ENCODE assay signal across 10 cellular contexts in the genomic region with DNA sequence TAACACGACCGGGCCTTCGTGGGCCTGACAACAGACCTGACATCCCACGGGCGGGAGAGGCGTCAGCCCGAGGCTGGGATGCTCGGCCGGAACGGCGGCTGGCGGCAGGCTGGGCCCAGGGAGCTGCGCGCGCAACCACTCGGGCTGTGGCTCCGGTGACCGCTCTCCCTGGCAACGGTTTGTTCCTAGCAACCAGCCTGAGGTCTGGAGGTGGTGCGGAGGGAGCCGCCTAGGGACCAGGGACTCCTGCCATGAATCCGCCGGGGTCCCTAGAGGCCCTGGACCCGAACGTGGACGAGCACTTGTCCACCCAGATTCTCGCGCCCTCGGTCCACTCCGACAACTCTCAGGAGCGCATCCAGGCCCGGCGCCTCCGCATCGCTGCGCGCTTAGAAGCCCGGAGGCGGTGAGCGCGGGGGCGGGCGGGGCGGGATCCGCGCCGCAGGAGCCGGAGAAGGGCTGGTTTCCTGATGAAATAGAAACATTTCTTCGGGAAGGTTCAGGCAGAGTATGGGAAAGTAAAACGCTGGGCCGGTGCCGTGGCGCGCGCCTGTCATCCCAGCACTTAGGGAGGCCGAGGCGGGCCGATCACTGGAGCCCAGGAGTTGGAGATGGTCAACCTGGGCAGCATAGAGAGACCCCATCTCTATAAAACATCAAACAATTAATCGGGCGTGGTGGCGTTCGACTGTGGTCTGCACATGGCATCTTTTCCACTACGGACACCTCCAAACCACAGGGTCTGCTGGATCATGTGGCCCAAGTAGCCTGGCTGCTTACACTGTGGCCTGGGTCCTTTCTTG.
DNase-seq lines count a peak whose midpoint lies in the region; ATAC-seq and TF ChIP-seq lines count a peak whose summit lies in the region.
"Had no signal": no experiment of that assay in that cellular context is flagged by ENCODE, and none has a peak within 500 bp of the region (broad histone marks: within the 10 kb centered on the region; RNA-seq: fewer than 3 reads in every experiment).

A gene (plus strand): TSS at position 182 of the 803 bp plus-strand sequence. CDS start 70 bp downstream, at position 252.

- no peak for ATAC-seq in GM18519 (IDR thresholded peaks at IDR 0.05; ENCODE audit: low FRiP score, unreplicated experiment)
- ATAC-seq in HG03460 (IDR thresholded peaks at IDR 0.05; ENCODE audit: unreplicated experiment) = no peak

- H3K9ac ChIP-seq in iPS-18a (ENCODE audit: low read length) = peak within 1 kb of the TSS; percentile 55

- H3K4me3 ChIP-seq in cardiac fibroblast (replicated peaks in 1 of 2; ENCODE audit: low read depth in 2 of 2, low read length in 2 of 2) = peak within 1 kb of the TSS; percentile 48 to 54
- H3K4me3 ChIP-seq in iPS-18a (ENCODE audit: low read length) = peak within 1 kb of the TSS; percentile 62
- peak within 1 kb of the TSS; percentile 47 for H3K4me3 ChIP-seq in skeletal muscle cell (ENCODE audit: low read depth, low read length)

- no peaks in the 10 kb centered on the region for H3K4me1 ChIP-seq in iPS-18a (ENCODE audit: control insufficient read depth, low read depth, low read length)

- no peaks in the 10 kb centered on the region for H3K36me3 ChIP-seq in iPS-18a (ENCODE audit: control insufficient read depth, low read depth, low read length)

- H3K9me3 ChIP-seq in iPS-18a (ENCODE audit: control insufficient read depth, low read depth, low read length) = no peaks in the 10 kb centered on the region

- DNase-seq in activated CD8-positive, alpha-beta memory T cell treated with anti-CD3 and anti-CD28 coated beads, Interleukin-2, amount 50 U/mL, for 48 hours = peak; percentile 70
- DNase-seq in activated CD8-positive, alpha-beta memory T cell treated with anti-CD3 and anti-CD28 coated beads, Interleukin-2, amount 50 U/mL, for 4 hours = no peak
- DNase-seq in NCI-H2227 (lab: John Stamatoyannopoulos, UW; ENCODE audit: unreplicated experiment) = peak; percentile 95
- peak; percentile 76 to 77 for DNase-seq in cardiac fibroblast (ENCODE audit: low read depth in 2 of 2)
- peak; percentile 23 for DNase-seq in skeletal muscle cell (ENCODE audit: low read depth)
- DNase-seq: DND-41 had no signal

- no peak within 1 kb of the TSS for H3K27ac ChIP-seq in iPS-18a (ENCODE audit: low read length)
- H3K27ac ChIP-seq: VCaP had no signal

- TF ChIP-seq CTCF in cardiac fibroblast (IDR thresholded peaks at IDR 0.05; ENCODE audit: low read depth, low read length) = no peak

- H3K27me3 ChIP-seq in iPS-18a (ENCODE audit: control insufficient read depth, insufficient read depth, low read length) = peaks cover 8% of the 10 kb centered on the region
